Comparison of ENCODE assay signal across 8 cellular contexts in genomic region chr11:111878766-111879636, GRCh38. TPM values are rescaled to one million over a fixed set of nuclear protein-coding genes. Genes with fewer than 3 reads are reported as not detected.
DNase-seq lines count a peak whose midpoint lies in the region; ATAC-seq, FAIRE-seq and TF ChIP-seq lines count a peak whose summit lies in the region.

CFAP68 (plus strand) TSS chr11:111879541; CDS start chr11:111879561, 20 bp downstream.
FDXACB1 (minus strand) TSS chr11:111879165; CDS start chr11:111879132, 33 bp downstream.

- no peak within 1 kb of the TSS for H3K23ac ChIP-seq in mesendoderm (ENCODE audit: low read length)

- TSS peak; percentile 71 for BruUV-seq in Calu3 (replicated peaks; lab: Mats Ljungman, UMichigan)

- CTCF ChIA-PET in Calu3 (lab: Charles Lee), result interaction anchor here (1.2 kb wide), 1 partner anchor 103 kb away, joined by 6 read pairs; no protein-coding TSS in a partner anchor
- CTCF ChIA-PET in activated CD8-positive, alpha-beta memory T cell treated with anti-CD3 and anti-CD28 coated beads, Interleukin-2, amount 10 ng/mL, durations not matched to agents 7 days and 5 days (lab: Charles Lee), result interaction anchor here (0.8 to 3.3 kb wide), 8 partner anchors 10 to 210 kb away, joined by 3 to 7 read pairs (median 4); no protein-coding TSS in a partner anchor

- intact Hi-C loops in Calu3 (cut with micrococcal nuclease; ENCODE audit: unreplicated experiment), result loop anchor here (1.0 to 10.0 kb wide), 2 partner anchors 103 to 196 kb away; partner anchors contain the start of genes NKAPD1 and PIH1D2

- DNase-seq in Calu3 (peak; percentile 93), HTR-8/SVneo (ENCODE audit: insufficient read length, low spot score) (peak; percentile 99), NOMO-1 treated with DMSO at 0.1 percent for 48 hours (lab: John Stamatoyannopoulos, UW; ENCODE audit: unreplicated experiment) (peak; percentile 97), mesendoderm (peak; percentile 99)
- DNase-seq in activated CD8-positive, alpha-beta memory T cell treated with anti-CD3 and anti-CD28 coated beads, Interleukin-2, amount 10 ng/mL, durations not matched to agents 7 days and 5 days, result peak; percentile 97
- peak; percentile 91 for DNase-seq in stimulated activated CD8-positive, alpha-beta memory T cell treated with anti-CD3 and anti-CD28 coated beads, Interleukin-15, amount 100 ng/mL, for 1 hour (ENCODE audit: low read depth)

- H3K36me3 ChIP-seq in endocrine pancreas (ENCODE audit: control insufficient read depth, insufficient read depth, low read length) (peaks cover 3% of the 10 kb centered on the region), mesendoderm (ENCODE audit: control insufficient read depth, insufficient read depth, low read length) (no peaks in the 10 kb centered on the region)

- peaks cover 19% of the 10 kb centered on the region for H3K36me3 Mint-ChIP-seq in Calu3 (ENCODE audit: insufficient read depth, unreplicated experiment)
- peaks cover 3% of the 10 kb centered on the region for H3K36me3 Mint-ChIP-seq in activated CD8-positive, alpha-beta memory T cell treated with anti-CD3 and anti-CD28 coated beads, Interleukin-2, amount 10 ng/mL, durations not matched to agents 7 days and 5 days

- peak within 1 kb of the TSS; percentile 83 for H3K9ac ChIP-seq in endocrine pancreas (ENCODE audit: control insufficient read depth, insufficient read depth, low read length)
- peak within 1 kb of the TSS; percentile 85 for H3K9ac ChIP-seq in mesendoderm (ENCODE audit: low read length)

- peak within 1 kb of the TSS; percentile 57 for H3K18ac ChIP-seq in mesendoderm (ENCODE audit: low read length)

- peak; percentile 83 for ATAC-seq in GM21367 (IDR thresholded peaks at IDR 0.05; ENCODE audit: unreplicated experiment)
- ATAC-seq in activated CD8-positive, alpha-beta memory T cell treated with anti-CD3 and anti-CD28 coated beads, Interleukin-2, amount 10 ng/mL, durations not matched to agents 7 days and 5 days, result peak; percentile 92

- H3K79me1 ChIP-seq in mesendoderm (ENCODE audit: low read length), result no peaks in the 10 kb centered on the region

- no peaks in the 10 kb centered on the region for H3K79me2 ChIP-seq in mesendoderm (ENCODE audit: control insufficient read depth, insufficient read depth, low read length)

- WGBS in mesendoderm (ENCODE audit: extremely low coverage, insufficient coverage, low lambda C conversion rate), result no CpG with 5 or more reads among the region's 58 CpGs

- no peaks in the 10 kb centered on the region for H3K9me3 Mint-ChIP-seq in Calu3 (ENCODE audit: low read depth, unreplicated experiment)
- no peaks in the 10 kb centered on the region for H3K9me3 Mint-ChIP-seq in activated CD8-positive, alpha-beta memory T cell treated with anti-CD3 and anti-CD28 coated beads, Interleukin-2, amount 10 ng/mL, durations not matched to agents 7 days and 5 days (ENCODE audit: low read depth)

- no peak within 1 kb of the TSS for H2BK15ac ChIP-seq in mesendoderm (replicated peaks; ENCODE audit: low read depth)

- H3K56ac ChIP-seq in mesendoderm (ENCODE audit: low read length), result peak within 1 kb of the TSS; percentile 88

- H3K27ac Mint-ChIP-seq in Calu3 (ENCODE audit: unreplicated experiment), result peak within 1 kb of the TSS; percentile 93
- peak within 1 kb of the TSS; percentile 97 for H3K27ac Mint-ChIP-seq in activated CD8-positive, alpha-beta memory T cell treated with anti-CD3 and anti-CD28 coated beads, Interleukin-2, amount 10 ng/mL, durations not matched to agents 7 days and 5 days

- peaks cover 9% of the 10 kb centered on the region for H3K4me1 Mint-ChIP-seq in Calu3 (ENCODE audit: low read depth, unreplicated experiment)
- peaks cover 20% of the 10 kb centered on the region for H3K4me1 Mint-ChIP-seq in activated CD8-positive, alpha-beta memory T cell treated with anti-CD3 and anti-CD28 coated beads, Interleukin-2, amount 10 ng/mL, durations not matched to agents 7 days and 5 days

- peak; percentile 78 for TF ChIP-seq CTCF in Calu3 (IDR thresholded peaks at IDR 0.05; ENCODE audit: unreplicated experiment)

- FAIRE-seq in HTR-8/SVneo (lab: Jason Lieb, UNC), result peak; percentile 99

- H3K4me3 ChIP-seq in endocrine pancreas (ENCODE audit: control insufficient read depth, insufficient read depth, low read length), result peak within 1 kb of the TSS; percentile 91
- peak within 1 kb of the TSS; percentile 84 for H3K4me3 ChIP-seq in mesendoderm (ENCODE audit: low read length)

- peak within 1 kb of the TSS; percentile 83 for H2BK5ac ChIP-seq in mesendoderm (ENCODE audit: low read length)

- no peaks in the 10 kb centered on the region for H3K4me1 ChIP-seq in endocrine pancreas (ENCODE audit: control insufficient read depth, insufficient read depth, low read length)
- H3K4me1 ChIP-seq in mesendoderm (ENCODE audit: control insufficient read depth, low read depth, low read length), result peaks cover 2% of the 10 kb centered on the region

- no peak within 1 kb of the TSS for H2AK5ac ChIP-seq in mesendoderm (ENCODE audit: low read length)

- H3K27me3 ChIP-seq in endocrine pancreas (ENCODE audit: control insufficient read depth, insufficient read depth, low read length) (no peaks in the 10 kb centered on the region), mesendoderm (ENCODE audit: insufficient read depth, low read length, poor library complexity) (no peaks in the 10 kb centered on the region)

- peak within 1 kb of the TSS; percentile 46 for H3K27ac ChIP-seq in mesendoderm (ENCODE audit: low read depth, low read length)

- peak within 1 kb of the TSS; percentile 58 for H4K8ac ChIP-seq in mesendoderm (ENCODE audit: low read depth, low read length)

- no peaks in the 10 kb centered on the region for H3K27me3 Mint-ChIP-seq in Calu3 (ENCODE audit: unreplicated experiment)
- H3K27me3 Mint-ChIP-seq in activated CD8-positive, alpha-beta memory T cell treated with anti-CD3 and anti-CD28 coated beads, Interleukin-2, amount 10 ng/mL, durations not matched to agents 7 days and 5 days, result no peaks in the 10 kb centered on the region

- H3K4ac ChIP-seq in mesendoderm (ENCODE audit: low read depth, low read length), result peak within 1 kb of the TSS; percentile 48

- H3K4me2 ChIP-seq in mesendoderm (ENCODE audit: low read length), result peak within 1 kb of the TSS; percentile 95

- peak within 1 kb of the TSS; percentile 47 for H4K5ac ChIP-seq in mesendoderm (ENCODE audit: low read length)

- H3K4me3 Mint-ChIP-seq in Calu3 (ENCODE audit: low read depth, unreplicated experiment), result peak within 1 kb of the TSS; percentile 80
- peak within 1 kb of the TSS; percentile 85 for H3K4me3 Mint-ChIP-seq in activated CD8-positive, alpha-beta memory T cell treated with anti-CD3 and anti-CD28 coated beads, Interleukin-2, amount 10 ng/mL, durations not matched to agents 7 days and 5 days

- H3K9me3 ChIP-seq in endocrine pancreas (ENCODE audit: control insufficient read depth, low read length), result no peaks in the 10 kb centered on the region

- H2BK120ac ChIP-seq in mesendoderm (ENCODE audit: low read depth, low read length), result no peak within 1 kb of the TSS

RNA-seq across cellular contexts. Expression of gene CFAP68, which starts in this region (rescaled TPM):
- 28.1 and 29.8 TPM in 2 replicates for total RNA-seq in Calu3 (2022)
- total RNA-seq in activated CD8-positive, alpha-beta memory T cell treated with anti-CD3 and anti-CD28 coated beads, Interleukin-2, amount 10 ng/mL, durations not matched to agents 7 days and 5 days, result 10 to 100 TPM; 16.4 to 20.4 TPM
- 22.5 TPM for polyA plus RNA-seq in mesendoderm (2013, experiment 1 of 2)
- 24.1 TPM for polyA plus RNA-seq in mesendoderm (2013, experiment 2 of 2)

RNA-seq across cellular contexts. Expression of gene FDXACB1, which starts in this region (rescaled TPM):
- total RNA-seq in Calu3 (2022), result 1.7 and 1.8 TPM in 2 replicates
- 1 to 10 TPM; 4.7 to 7.1 TPM for total RNA-seq in activated CD8-positive, alpha-beta memory T cell treated with anti-CD3 and anti-CD28 coated beads, Interleukin-2, amount 10 ng/mL, durations not matched to agents 7 days and 5 days
- polyA plus RNA-seq in mesendoderm (2013, experiment 1 of 2), result 1.6 TPM
- 1.6 TPM for polyA plus RNA-seq in mesendoderm (2013, experiment 2 of 2)

Comparison
In these comparisons a context has a peak if more than half of its experiments do, and no peak if none do; other contexts are left out.
1. Peak in every context shown above with its lines: DNase-seq, ATAC-seq, H3K4me3 ChIP-seq and H3K27ac ChIP-seq.